ENCODE assay signal across 11 cellular contexts in genomic region chr12:109947511-109947910, GRCh38. TPM values are rescaled to one million over a fixed set of nuclear protein-coding genes. Genes with fewer than 3 reads are reported as not detected.
DNase-seq lines count a peak whose midpoint lies in the region; ATAC-seq and TF ChIP-seq lines count a peak whose summit lies in the region.
"Had no signal": no experiment of that assay in that cellular context is flagged by ENCODE, and none has a peak within 500 bp of the region (broad histone marks: within the 10 kb centered on the region; RNA-seq: fewer than 3 reads in every experiment).

No MANE protein-coding gene starts in this region.

- peaks cover 11% of the 10 kb centered on the region for H3K36me3 Mint-ChIP-seq in activated naive CD4-positive, alpha-beta T cell treated with anti-CD3 and anti-CD28 coated beads, Interleukin-2, amount 50 U/mL, for 24 hours
- peaks cover 43% of the 10 kb centered on the region for H3K36me3 Mint-ChIP-seq in activated T-helper 1 cell treated with anti-CD3 and anti-CD28 coated beads, Interleukin-12 subunit alpha, Interleukin-12 subunit beta, Interleukin-2, Interleukin-4 antibody, amounts not matched to agents 30 ng/mL and 10 ng/mL and 1 ng/mL, durations not matched to agents 14 hours and 24 hours and 36 hours (ENCODE audit: low read depth)

- H3K36me3 ChIP-seq in iPS-20b (ENCODE audit: insufficient read depth, low read depth, low read length) (peaks cover 52% of the 10 kb centered on the region), thoracic aorta (peaks cover 4% of the 10 kb centered on the region), mucosa of descending colon (ENCODE audit: low read depth) (peaks cover under 1% of the 10 kb centered on the region), BE2C (peaks cover 20% of the 10 kb centered on the region)

- peak overlapping the region; percentile 15 for H3K4me3 Mint-ChIP-seq in activated naive CD4-positive, alpha-beta T cell treated with anti-CD3 and anti-CD28 coated beads, Interleukin-2, amount 50 U/mL, for 24 hours
- H3K4me3 Mint-ChIP-seq in activated T-helper 1 cell treated with anti-CD3 and anti-CD28 coated beads, Interleukin-12 subunit alpha, Interleukin-12 subunit beta, Interleukin-2, Interleukin-4 antibody, amounts not matched to agents 30 ng/mL and 10 ng/mL and 1 ng/mL, durations not matched to agents 14 hours and 24 hours and 36 hours, result no peak overlapping the region
- H3K4me3 Mint-ChIP-seq: activated T-cell treated with anti-CD3 and anti-CD28 coated beads, Interleukin-2, amount 50 U/mL, for 4 hours had no signal

- DNase-seq in activated naive CD4-positive, alpha-beta T cell (lab: John Stamatoyannopoulos, UW), result no peak
- no peak for DNase-seq in activated T-helper 1 cell treated with anti-CD3 and anti-CD28 coated beads, Interleukin-12 subunit alpha, Interleukin-12 subunit beta, Interleukin-2, Interleukin-4 antibody, amounts not matched to agents 30 ng/mL and 10 ng/mL and 1 ng/mL, durations not matched to agents 14 hours and 24 hours and 36 hours (ENCODE audit: low spot score)
- DNase-seq in thoracic aorta (ENCODE audit: low spot score), result no peak
- DNase-seq in mucosa of descending colon, result no peak
- DNase-seq in activated gamma-delta T cell treated with Interleukin-2 at 50 U/mL for 16 hours, result no peak
- DNase-seq in BE2C, result no peak
- DNase-seq: activated T-cell treated with anti-CD3 and anti-CD28 coated beads, Interleukin-2, amount 50 U/mL, for 4 hours; NCI-H2107; stimulated activated naive CD4-positive, alpha-beta T cell treated with Interleukin-2 at 50 U/mL for 16 hours had no signal

- intact Hi-C loops in activated T-helper 1 cell treated with anti-CD3 and anti-CD28 coated beads, Interleukin-12 subunit alpha, Interleukin-12 subunit beta, Interleukin-2, Interleukin-4 antibody, amounts not matched to agents 30 ng/mL and 10 ng/mL and 1 ng/mL, durations not matched to agents 14 hours and 24 hours and 36 hours (cut with micrococcal nuclease), result no loop called here
- intact Hi-C loops in mucosa of descending colon (cut with DNase I, micrococcal nuclease), result no loop called here

- no peak for ATAC-seq in thoracic aorta (ENCODE audit: insufficient number of reproducible peaks, low FRiP score, low read depth)
- no peak for ATAC-seq in mucosa of descending colon

- H3K9ac ChIP-seq in iPS-20b (ENCODE audit: low read depth, low read length), result peak overlapping the region; percentile 12; the same call in 1 of the 2 replicates

- H3K27me3 Mint-ChIP-seq in activated naive CD4-positive, alpha-beta T cell treated with anti-CD3 and anti-CD28 coated beads, Interleukin-2, amount 50 U/mL, for 24 hours, result no peaks in the 10 kb centered on the region
- no peaks in the 10 kb centered on the region for H3K27me3 Mint-ChIP-seq in activated T-helper 1 cell treated with anti-CD3 and anti-CD28 coated beads, Interleukin-12 subunit alpha, Interleukin-12 subunit beta, Interleukin-2, Interleukin-4 antibody, amounts not matched to agents 30 ng/mL and 10 ng/mL and 1 ng/mL, durations not matched to agents 14 hours and 24 hours and 36 hours (ENCODE audit: insufficient read depth)

- peak overlapping the region; percentile 87 for H3K27ac Mint-ChIP-seq in activated naive CD4-positive, alpha-beta T cell treated with anti-CD3 and anti-CD28 coated beads, Interleukin-2, amount 50 U/mL, for 24 hours
- peak overlapping the region; percentile 64 for H3K27ac Mint-ChIP-seq in activated T-helper 1 cell treated with anti-CD3 and anti-CD28 coated beads, Interleukin-12 subunit alpha, Interleukin-12 subunit beta, Interleukin-2, Interleukin-4 antibody, amounts not matched to agents 30 ng/mL and 10 ng/mL and 1 ng/mL, durations not matched to agents 14 hours and 24 hours and 36 hours

- H3K9me3 Mint-ChIP-seq in activated naive CD4-positive, alpha-beta T cell treated with anti-CD3 and anti-CD28 coated beads, Interleukin-2, amount 50 U/mL, for 24 hours, result no peaks in the 10 kb centered on the region
- no peaks in the 10 kb centered on the region for H3K9me3 Mint-ChIP-seq in activated T-helper 1 cell treated with anti-CD3 and anti-CD28 coated beads, Interleukin-12 subunit alpha, Interleukin-12 subunit beta, Interleukin-2, Interleukin-4 antibody, amounts not matched to agents 30 ng/mL and 10 ng/mL and 1 ng/mL, durations not matched to agents 14 hours and 24 hours and 36 hours
- H3K9me3 Mint-ChIP-seq: activated T-cell treated with anti-CD3 and anti-CD28 coated beads, Interleukin-2, amount 50 U/mL, for 4 hours had no signal

- H3K4me1 ChIP-seq in iPS-20b (ENCODE audit: insufficient read depth, low read length) (peaks cover 26% of the 10 kb centered on the region), thoracic aorta (ENCODE audit: control insufficient read depth in 1 of 2, low read depth in 2 of 2) (peaks cover 29 to 74% of the 10 kb centered on the region in 2 donors), mucosa of descending colon (ENCODE audit: low read depth) (peaks cover 15% of the 10 kb centered on the region), BE2C (0 out of 2 replicates have a peak, but pooled peaks cover 2% of the 10 kb centered on the region)

- H3K9me3 ChIP-seq in iPS-20b (ENCODE audit: insufficient read depth, low read depth, low read length) (no peaks in the 10 kb centered on the region), thoracic aorta (no peaks in the 10 kb centered on the region), mucosa of descending colon (no peaks in the 10 kb centered on the region), BE2C (no peaks in the 10 kb centered on the region)

- H3K27ac ChIP-seq in iPS-20b (ENCODE audit: low read length) (no peak overlapping the region), thoracic aorta (peak overlapping the region; percentile 40 to 43)

- H3K4me3 ChIP-seq in iPS-20b (ENCODE audit: low read length) (no peak overlapping the region), thoracic aorta (no peak overlapping the region), mucosa of descending colon (no peak overlapping the region), BE2C (ENCODE audit: low read depth, low read length) (no peak overlapping the region)

- TF ChIP-seq CTCF in thoracic aorta (IDR thresholded peaks at IDR 0.05) (no peak), mucosa of descending colon (IDR thresholded peaks at IDR 0.05) (no peak), BE2C (IDR thresholded peaks at IDR 0.05; ENCODE audit: low read depth, low read length) (no peak)

- peaks cover 25% of the 10 kb centered on the region for H3K4me1 Mint-ChIP-seq in activated naive CD4-positive, alpha-beta T cell treated with anti-CD3 and anti-CD28 coated beads, Interleukin-2, amount 50 U/mL, for 24 hours
- peaks cover 31% of the 10 kb centered on the region for H3K4me1 Mint-ChIP-seq in activated T-helper 1 cell treated with anti-CD3 and anti-CD28 coated beads, Interleukin-12 subunit alpha, Interleukin-12 subunit beta, Interleukin-2, Interleukin-4 antibody, amounts not matched to agents 30 ng/mL and 10 ng/mL and 1 ng/mL, durations not matched to agents 14 hours and 24 hours and 36 hours (ENCODE audit: low read depth)

- H3K27me3 ChIP-seq in iPS-20b (ENCODE audit: insufficient read depth, low read length) (no peaks in the 10 kb centered on the region), thoracic aorta (replicated peaks; ENCODE audit: insufficient read depth) (no peaks in the 10 kb centered on the region), BE2C (no peaks in the 10 kb centered on the region)

RNA-seq across cellular contexts. Expression of gene TCHP, which starts 47.4 kb away (rescaled TPM):
- 30.4 and 31.1 TPM in 2 replicates for total RNA-seq in activated T-helper 1 cell treated with anti-CD3 and anti-CD28 coated beads, Interleukin-12 subunit alpha, Interleukin-12 subunit beta, Interleukin-2, Interleukin-4 antibody, amounts not matched to agents 30 ng/mL and 10 ng/mL and 1 ng/mL, durations not matched to agents 14 hours and 24 hours and 36 hours
- total RNA-seq in thoracic aorta, result 10 to 100 TPM; 13.5 to 36.9 TPM
- total RNA-seq in mucosa of descending colon, result 10 to 100 TPM; 24.7 to 27.8 (median 24.9) TPM
- 67.4 TPM for polyA plus RNA-seq in BE2C (2012; ENCODE audit: insufficient read depth, insufficient read length, low read depth)

RNA-seq across cellular contexts. Expression of gene GIT2, which starts 48.7 kb away (rescaled TPM):
- 86.2 and 87.5 TPM in 2 replicates for total RNA-seq in activated T-helper 1 cell treated with anti-CD3 and anti-CD28 coated beads, Interleukin-12 subunit alpha, Interleukin-12 subunit beta, Interleukin-2, Interleukin-4 antibody, amounts not matched to agents 30 ng/mL and 10 ng/mL and 1 ng/mL, durations not matched to agents 14 hours and 24 hours and 36 hours
- total RNA-seq in thoracic aorta (10 to 100 TPM; 45.2 to 71.5 TPM), mucosa of descending colon (10 to 100 TPM; 33.3 to 46.2 (median 39.6) TPM)
- 19.4 TPM for polyA plus RNA-seq in BE2C (2012; ENCODE audit: insufficient read depth, insufficient read length, low read depth)

RNA-seq across cellular contexts. Expression of gene ANKRD13A, which starts 51.7 kb away (rescaled TPM):
- total RNA-seq in activated T-helper 1 cell treated with anti-CD3 and anti-CD28 coated beads, Interleukin-12 subunit alpha, Interleukin-12 subunit beta, Interleukin-2, Interleukin-4 antibody, amounts not matched to agents 30 ng/mL and 10 ng/mL and 1 ng/mL, durations not matched to agents 14 hours and 24 hours and 36 hours, result 60.4 and 62.4 TPM in 2 replicates
- total RNA-seq in thoracic aorta (10 to 100 TPM; 69.1 to 83.7 TPM), mucosa of descending colon (10 to 100 TPM; 56.0 to 75.2 (median 63.9) TPM)
- 10.9 TPM for polyA plus RNA-seq in BE2C (2012; ENCODE audit: insufficient read depth, insufficient read length, low read depth)
